ENCODE assay signal across 1 cellular context in the genomic region with DNA sequence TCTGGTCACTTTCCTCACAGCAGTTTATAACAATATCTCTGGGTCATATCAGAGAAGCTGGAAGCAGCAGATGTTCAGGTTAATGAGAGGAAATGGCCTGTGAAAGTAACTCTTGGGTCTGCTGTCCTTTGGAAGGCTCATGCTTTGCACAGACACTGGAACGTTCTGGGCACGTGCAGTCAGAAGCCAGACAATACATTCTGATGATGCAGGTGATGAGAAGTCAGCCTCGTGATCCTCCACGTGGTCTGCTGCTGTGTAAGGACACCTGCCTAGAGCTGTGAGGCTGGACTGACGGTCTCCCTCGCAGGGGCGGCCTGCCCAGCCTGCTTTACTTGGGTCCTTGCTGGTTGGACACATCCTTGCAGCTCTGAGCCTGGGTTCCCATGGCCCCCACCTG.
TF ChIP-seq lines count a peak whose summit lies in the region.

No MANE protein-coding gene starts in this region.

TF ChIP-seq in SK-N-SH, 30 proteins besides CTCF, POLR2A, EP300 and RAD21:
- no peak for TF ChIP-seq MAX (IDR thresholded peaks at IDR 0.05; ENCODE audit: low read depth)
- peak; percentile 68; the same call in 1 of the 2 replicates for TF ChIP-seq MXI1 (IDR thresholded peaks at IDR 0.05; ENCODE audit: low read depth, low read length)
- no peak for TF ChIP-seq NFIC (IDR thresholded peaks at IDR 0.05; ENCODE audit: borderline replicate concordance)
- no peak for TF ChIP-seq EZH2phosphoT487 (IDR thresholded peaks at IDR 0.05; ENCODE audit: borderline replicate concordance, low read depth)
- peak; percentile 69; the same call in 1 of the 2 replicates for TF ChIP-seq RCOR1 (IDR thresholded peaks at IDR 0.05; ENCODE audit: low read length)
- TF ChIP-seq GATA2 (CRISPR knock-in tag; IDR thresholded peaks at IDR 0.05), result peak; percentile 71
